ENCODE assay signal across 10 cellular contexts in the genomic region with DNA sequence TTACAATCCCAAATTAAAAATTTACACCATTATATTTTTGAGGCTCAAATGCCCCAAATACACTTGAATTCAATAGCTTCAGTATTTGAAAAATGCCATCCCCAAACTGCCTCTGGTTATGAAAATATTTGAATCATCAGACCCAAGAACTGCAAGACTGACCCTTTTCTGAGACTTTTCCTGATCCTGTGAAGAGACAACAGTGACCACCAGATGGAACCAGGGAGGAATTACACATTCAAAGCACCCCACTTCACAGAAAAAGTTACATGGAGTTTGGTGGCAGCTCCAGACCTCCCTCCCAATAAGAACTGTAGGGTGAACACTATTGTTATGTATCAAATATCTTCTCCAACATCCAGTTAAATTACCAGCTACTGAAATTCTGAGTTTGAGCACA. TPM values are rescaled to one million over a fixed set of nuclear protein-coding genes. Genes with fewer than 3 reads are reported as not detected.
DNase-seq lines count a peak whose midpoint lies in the region; ATAC-seq and TF ChIP-seq lines count a peak whose summit lies in the region.
"Had no signal": no experiment of that assay in that cellular context is flagged by ENCODE, and none has a peak within 500 bp of the region (broad histone marks: within the 10 kb centered on the region; RNA-seq: fewer than 3 reads in every experiment).

No MANE protein-coding gene starts in this region.

- no peak overlapping the region for H3K4me3 ChIP-seq in astrocyte of the spinal cord (ENCODE audit: low read depth, low read length)
- H3K4me3 ChIP-seq: gastroesophageal sphincter had no signal

- H3K9me3 Mint-ChIP-seq in memory B cell = no peaks in the 10 kb centered on the region
- no peaks in the 10 kb centered on the region for H3K9me3 Mint-ChIP-seq in activated CD4-positive, alpha-beta T cell treated with anti-CD3 and anti-CD28 coated beads, Interleukin-2, amount 10 ng/mL, durations not matched to agents 24 days and 14 days
- H3K9me3 Mint-ChIP-seq: activated naive CD4-positive, alpha-beta T cell treated with anti-CD3 and anti-CD28 coated beads, Interleukin-2, amount 10 ng/mL, durations not matched to agents 7 days and 5 days had no signal

- intact Hi-C loops in activated CD4-positive, alpha-beta T cell treated with anti-CD3 and anti-CD28 coated beads, Interleukin-2, amount 10 ng/mL, durations not matched to agents 24 days and 14 days (cut with micrococcal nuclease) = no loop called here

- peak; percentile 26 for ATAC-seq in memory B cell (ENCODE audit: low read depth)
- ATAC-seq in GM18861 (IDR thresholded peaks at IDR 0.05; ENCODE audit: unreplicated experiment) = no peak
- ATAC-seq in HG03045 (IDR thresholded peaks at IDR 0.05; ENCODE audit: unreplicated experiment) = no peak
- ATAC-seq in HG02610 (IDR thresholded peaks at IDR 0.05; ENCODE audit: unreplicated experiment) = no peak
- ATAC-seq: gastroesophageal sphincter had no signal

- TF ChIP-seq CTCF in astrocyte of the spinal cord (IDR thresholded peaks at IDR 0.05; ENCODE audit: low read depth, low read length) = peak; percentile 41

- DNase-seq in DMS114 treated with DMSO at 0.1 percent for 48 hours (lab: John Stamatoyannopoulos, UW; ENCODE audit: unreplicated experiment) (peak; percentile 12), HT-29 (ENCODE audit: low spot score) (peak; percentile 25), astrocyte of the spinal cord (ENCODE audit: low read depth, low spot score) (no peak), memory B cell (ENCODE audit: low spot score in 2 of 2) (no peak)
- DNase-seq in activated CD4-positive, alpha-beta T cell treated with anti-CD3 and anti-CD28 coated beads, Interleukin-2, amount 10 ng/mL, durations not matched to agents 24 days and 14 days = no peak
- DNase-seq: activated naive CD4-positive, alpha-beta T cell treated with anti-CD3 and anti-CD28 coated beads, Interleukin-2, amount 10 ng/mL, durations not matched to agents 7 days and 5 days had no signal

- no peak overlapping the region for H3K27ac Mint-ChIP-seq in memory B cell
- H3K27ac Mint-ChIP-seq in activated CD4-positive, alpha-beta T cell treated with anti-CD3 and anti-CD28 coated beads, Interleukin-2, amount 10 ng/mL, durations not matched to agents 24 days and 14 days = no peak overlapping the region
- H3K27ac Mint-ChIP-seq: activated naive CD4-positive, alpha-beta T cell treated with anti-CD3 and anti-CD28 coated beads, Interleukin-2, amount 10 ng/mL, durations not matched to agents 7 days and 5 days had no signal

- H3K27me3 Mint-ChIP-seq in memory B cell = no peaks in the 10 kb centered on the region
- H3K27me3 Mint-ChIP-seq in activated CD4-positive, alpha-beta T cell treated with anti-CD3 and anti-CD28 coated beads, Interleukin-2, amount 10 ng/mL, durations not matched to agents 24 days and 14 days = no peaks in the 10 kb centered on the region
- H3K27me3 Mint-ChIP-seq: activated naive CD4-positive, alpha-beta T cell treated with anti-CD3 and anti-CD28 coated beads, Interleukin-2, amount 10 ng/mL, durations not matched to agents 7 days and 5 days had no signal

- peaks cover 29% of the 10 kb centered on the region for H3K36me3 Mint-ChIP-seq in memory B cell
- H3K36me3 Mint-ChIP-seq in activated CD4-positive, alpha-beta T cell treated with anti-CD3 and anti-CD28 coated beads, Interleukin-2, amount 10 ng/mL, durations not matched to agents 24 days and 14 days (ENCODE audit: low read depth) = peaks cover 54% of the 10 kb centered on the region

- H3K4me3 Mint-ChIP-seq in memory B cell = no peak overlapping the region
- no peak overlapping the region for H3K4me3 Mint-ChIP-seq in activated CD4-positive, alpha-beta T cell treated with anti-CD3 and anti-CD28 coated beads, Interleukin-2, amount 10 ng/mL, durations not matched to agents 24 days and 14 days
- H3K4me3 Mint-ChIP-seq: activated naive CD4-positive, alpha-beta T cell treated with anti-CD3 and anti-CD28 coated beads, Interleukin-2, amount 10 ng/mL, durations not matched to agents 7 days and 5 days had no signal

- in situ Hi-C loops in astrocyte of the spinal cord (cut with HindIII; ENCODE audit: low sequenced_read_pairs) = no loop called here

- H3K4me1 Mint-ChIP-seq in memory B cell = no peaks in the 10 kb centered on the region
- H3K4me1 Mint-ChIP-seq in activated CD4-positive, alpha-beta T cell treated with anti-CD3 and anti-CD28 coated beads, Interleukin-2, amount 10 ng/mL, durations not matched to agents 24 days and 14 days = no peaks in the 10 kb centered on the region
- H3K4me1 Mint-ChIP-seq: activated naive CD4-positive, alpha-beta T cell treated with anti-CD3 and anti-CD28 coated beads, Interleukin-2, amount 10 ng/mL, durations not matched to agents 7 days and 5 days had no signal

RNA-seq across cellular contexts. Expression of a gene that starts 44.0 kb away (rescaled TPM):
- total RNA-seq in HT-29 (2014; rRNA removed; shearing (Covaris generic)) = 0.13 and 0.18 TPM in 2 replicates
- total RNA-seq in activated CD4-positive, alpha-beta T cell treated with anti-CD3 and anti-CD28 coated beads, Interleukin-2, amount 10 ng/mL, durations not matched to agents 24 days and 14 days = 0.63 and 0.95 TPM in 2 replicates

RNA-seq across cellular contexts. Expression of a gene that starts 48.4 kb away (rescaled TPM):
- total RNA-seq in HT-29 (2014; rRNA removed; shearing (Covaris generic)) = 60.6 and 68.9 TPM in 2 replicates
- 122 and 125 TPM in 2 replicates for total RNA-seq in activated CD4-positive, alpha-beta T cell treated with anti-CD3 and anti-CD28 coated beads, Interleukin-2, amount 10 ng/mL, durations not matched to agents 24 days and 14 days

RNA-seq across cellular contexts. Expression of a gene that starts 57.9 kb away (rescaled TPM):
- total RNA-seq in HT-29 (2014; rRNA removed; shearing (Covaris generic)) = 3.3 and 3.4 TPM in 2 replicates
- total RNA-seq in activated CD4-positive, alpha-beta T cell treated with anti-CD3 and anti-CD28 coated beads, Interleukin-2, amount 10 ng/mL, durations not matched to agents 24 days and 14 days = 1.7 and 3.7 TPM in 2 replicates

Comparison
In these comparisons a context has a peak if more than half of its experiments do, and no peak if none do; other contexts are left out.
1. DNase-seq: peak in DMS114 treated with DMSO at 0.1 percent for 48 hours (single experiment) and HT-29 (single experiment); none in astrocyte of the spinal cord (single experiment), memory B cell (0 of 2) and activated CD4-positive, alpha-beta T cell treated with anti-CD3 and anti-CD28 coated beads, Interleukin-2, amount 10 ng/mL, durations not matched to agents 24 days and 14 days (single experiment).